ENCODE assay signal across 10 cellular contexts in the genomic region with DNA sequence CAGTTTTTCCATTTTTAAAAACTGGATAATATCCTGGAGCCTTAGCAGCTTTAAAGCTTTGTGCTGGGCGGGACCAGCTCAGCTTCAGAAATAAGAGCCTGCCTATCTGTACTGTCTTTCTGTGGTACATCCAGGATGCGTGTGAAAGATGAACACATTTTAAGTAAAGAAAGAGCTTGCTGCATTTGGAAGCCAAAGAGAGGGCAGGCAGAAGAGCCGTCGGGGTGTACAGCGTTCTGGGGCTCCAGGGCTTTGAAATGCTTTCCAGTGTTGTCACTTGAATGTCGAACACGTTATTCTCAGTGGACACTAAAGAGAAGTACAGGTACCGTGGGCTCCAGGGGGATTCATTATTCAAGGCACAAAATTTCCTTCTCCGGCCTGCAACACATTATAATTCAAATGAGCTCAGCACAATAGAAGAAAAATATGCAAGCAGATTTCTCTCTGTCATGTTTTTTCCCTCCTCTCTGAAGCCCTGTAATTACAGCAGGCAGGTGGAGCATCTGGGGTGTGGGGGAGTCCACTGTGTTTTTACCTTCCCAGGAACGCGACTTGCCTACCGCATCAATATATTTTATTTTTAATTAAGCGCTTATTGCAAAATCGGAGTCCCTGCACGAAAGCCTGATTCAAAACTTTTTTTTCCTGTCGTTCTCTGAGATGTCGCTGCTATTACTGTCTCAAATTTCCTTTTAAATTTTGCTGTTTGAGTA.
A peak's percentile ranks its signal among the peaks of the same experiment; 100 is the strongest.
DNase-seq lines count a peak whose midpoint lies in the region; ATAC-seq, FAIRE-seq and TF ChIP-seq lines count a peak whose summit lies in the region.
"Had no signal": no experiment of that assay in that cellular context is flagged by ENCODE, and none has a peak within 500 bp of the region (broad histone marks: within the 10 kb centered on the region; RNA-seq: fewer than 3 reads in every experiment).

No MANE protein-coding gene starts in this region.

- intact Hi-C loops in activated CD4-positive, alpha-beta T cell treated with anti-CD3 and anti-CD28 coated beads for 36 hours (cut with DNase I, micrococcal nuclease): no loop called here
- intact Hi-C loops in lower lobe of right lung (cut with DNase I): no loop called here

- peaks cover 2% of the 10 kb centered on the region for H3K9me3 Mint-ChIP-seq in activated CD4-positive, alpha-beta T cell treated with anti-CD3 and anti-CD28 coated beads for 36 hours (ENCODE audit: low read depth)
- no peaks in the 10 kb centered on the region for H3K9me3 Mint-ChIP-seq in central memory CD8-positive, alpha-beta T cell

- H3K4me3 ChIP-seq in lower lobe of right lung: peak overlapping the region; percentile 62

- TF ChIP-seq CTCF in lower lobe of right lung (IDR thresholded peaks at IDR 0.05) (no peak), D721Med (IDR thresholded peaks at IDR 0.05; ENCODE audit: insufficient read depth, missing control alignments) (no peak)

- H3K27me3 Mint-ChIP-seq in activated CD4-positive, alpha-beta T cell treated with anti-CD3 and anti-CD28 coated beads for 36 hours: peaks cover 34% of the 10 kb centered on the region
- H3K27me3 Mint-ChIP-seq in central memory CD8-positive, alpha-beta T cell: peaks cover 67% of the 10 kb centered on the region

- H3K9me3 ChIP-seq in lower lobe of right lung: no peaks in the 10 kb centered on the region
- H3K9me3 ChIP-seq: Caco-2 had no signal

- H3K4me3 Mint-ChIP-seq in activated CD4-positive, alpha-beta T cell treated with anti-CD3 and anti-CD28 coated beads for 36 hours: peak overlapping the region; percentile 28
- H3K4me3 Mint-ChIP-seq in central memory CD8-positive, alpha-beta T cell: peak overlapping the region; percentile 54

- POLR2A ChIA-PET in activated CD4-positive, alpha-beta T cell treated with anti-CD3 and anti-CD28 coated beads for 36 hours (lab: Charles Lee): no interaction called here

- no peak for DNase-seq in activated CD4-positive, alpha-beta T cell treated with anti-CD3 and anti-CD28 coated beads for 36 hours
- DNase-seq in activated CD4-positive, alpha-beta T cell treated with anti-CD3 and anti-CD28 coated beads for 4 hours: no peak
- DNase-seq in central memory CD8-positive, alpha-beta T cell (ENCODE audit: low spot score in 2 of 2): no peak
- no peak for DNase-seq in lower lobe of right lung
- DNase-seq in RCC 7860 (ENCODE audit: low spot score): no peak
- no peak for DNase-seq in D721Med (ENCODE audit: insufficient read length, low spot score)
- DNase-seq: Caco-2, NCI-H510A treated with DMSO at 0.1 percent for 48 hours had no signal

- H3K36me3 Mint-ChIP-seq in activated CD4-positive, alpha-beta T cell treated with anti-CD3 and anti-CD28 coated beads for 36 hours (ENCODE audit: low read depth): no peaks in the 10 kb centered on the region
- no peaks in the 10 kb centered on the region for H3K36me3 Mint-ChIP-seq in central memory CD8-positive, alpha-beta T cell (ENCODE audit: insufficient read depth)

- no peaks in the 10 kb centered on the region for H3K27me3 ChIP-seq in lower lobe of right lung (ENCODE audit: low read depth)

- no peaks in the 10 kb centered on the region for H3K36me3 ChIP-seq in lower lobe of right lung

- FAIRE-seq in RCC 7860 (lab: Jason Lieb, UNC) (no peak), D721Med (lab: Jason Lieb, UNC) (no peak)

- H3K4me1 Mint-ChIP-seq in activated CD4-positive, alpha-beta T cell treated with anti-CD3 and anti-CD28 coated beads for 36 hours: peaks cover 8% of the 10 kb centered on the region
- no peaks in the 10 kb centered on the region for H3K4me1 Mint-ChIP-seq in central memory CD8-positive, alpha-beta T cell

- CTCF ChIA-PET in activated CD4-positive, alpha-beta T cell treated with anti-CD3 and anti-CD28 coated beads for 36 hours (lab: Charles Lee): interaction anchor here (0.7 to 1.1 kb wide), 5 partner anchors 27 to 524 kb away, joined by 3 to 7 read pairs (median 3); no protein-coding TSS in a partner anchor

- no peaks in the 10 kb centered on the region for H3K4me1 ChIP-seq in lower lobe of right lung
- H3K4me1 ChIP-seq: Caco-2 had no signal

- H3K27ac ChIP-seq in lower lobe of right lung (peak overlapping the region; percentile 83), temporal lobe (ENCODE audit: low read depth, low read length) (peak overlapping the region; percentile 79)

- no peak overlapping the region for H3K27ac Mint-ChIP-seq in activated CD4-positive, alpha-beta T cell treated with anti-CD3 and anti-CD28 coated beads for 36 hours
- no peak overlapping the region for H3K27ac Mint-ChIP-seq in central memory CD8-positive, alpha-beta T cell (ENCODE audit: low read depth)

- no peak for ATAC-seq in activated CD4-positive, alpha-beta T cell treated with anti-CD3 and anti-CD28 coated beads for 36 hours
- ATAC-seq in central memory CD8-positive, alpha-beta T cell (replicated peaks; ENCODE audit: extremely low read depth, poor library complexity, severe bottlenecking): no peak
- no peak for ATAC-seq in lower lobe of right lung
- ATAC-seq in GM21619 (IDR thresholded peaks at IDR 0.05; ENCODE audit: unreplicated experiment): no peak
